1 cellular context compared by ENCODE assay signal in genomic region chrX:47560831-47561652, GRCh38.
A peak's percentile ranks its signal among the peaks of the same experiment; 100 is the strongest.
TF ChIP-seq lines count a peak whose summit lies in the region.

Gene ARAF, plus strand, starts transcription at chrX:47561205. Its CDS starts 1,763 bp downstream, at chrX:47562968.

TF ChIP-seq in K562, 482 proteins besides CTCF, POLR2A, EP300 and RAD21 (continued from another document and continues in another):
- no peak for TF ChIP-seq TSHZ1 (CRISPR knock-in tag; IDR thresholded peaks at IDR 0.05)
- TF ChIP-seq ZNF717 (CRISPR knock-in tag; IDR thresholded peaks at IDR 0.05), result no peak
- peak; percentile 87 for TF ChIP-seq SP1 (CRISPR knock-in tag; IDR thresholded peaks at IDR 0.05)
- no peak for TF ChIP-seq SMARCE1 (IDR thresholded peaks at IDR 0.05)
- no peak for TF ChIP-seq NR2F6 (CRISPR knock-in tag; IDR thresholded peaks at IDR 0.05)
- TF ChIP-seq ZNF263 (CRISPR knock-in tag; IDR thresholded peaks at IDR 0.05; ENCODE audit: borderline replicate concordance), result no peak
- TF ChIP-seq FUS (optimal IDR thresholded peaks at IDR 0.05; ENCODE audit: low read depth, low read length), result no peak
- no peak for TF ChIP-seq IFI16 (CRISPR knock-in tag; IDR thresholded peaks at IDR 0.05)
- TF ChIP-seq VEZF1 (CRISPR knock-in tag; IDR thresholded peaks at IDR 0.05), result peak; percentile 93
- TF ChIP-seq NBN (IDR thresholded peaks at IDR 0.05; ENCODE audit: low read depth), result 0 out of 2 replicates have a peak, but pooled peaks have one; percentile 16
- no peak for TF ChIP-seq NFE2 (IDR thresholded peaks at IDR 0.05; ENCODE audit: low read depth)
- TF ChIP-seq ZC3H8 (IDR thresholded peaks at IDR 0.05), result no peak
- no peak for TF ChIP-seq HMG20B (CRISPR knock-in tag; IDR thresholded peaks at IDR 0.05)
- TF ChIP-seq TEAD2 (tag; IDR thresholded peaks at IDR 0.05), result no peak
- no peak for TF ChIP-seq ZFP36 (IDR thresholded peaks at IDR 0.05; ENCODE audit: low read depth, low read length, partially characterized antibody)
- TF ChIP-seq CTCFL (IDR thresholded peaks at IDR 0.05; ENCODE audit: borderline replicate concordance, insufficient read depth, low read depth, low read length, poor library complexity, severe bottlenecking), result no peak
- TF ChIP-seq RNF219 (CRISPR knock-in tag; IDR thresholded peaks at IDR 0.05), result no peak
- no peak for TF ChIP-seq ZNF277 (CRISPR knock-in tag; IDR thresholded peaks at IDR 0.05; ENCODE audit: borderline replicate concordance)
- no peak for TF ChIP-seq SMAD2 (IDR thresholded peaks at IDR 0.05; ENCODE audit: low read depth, low read length)
- TF ChIP-seq CEBPZ (IDR thresholded peaks at IDR 0.05; ENCODE audit: borderline replicate concordance, low read depth, low read length), result no peak
- TF ChIP-seq ZNF174 (CRISPR knock-in tag; IDR thresholded peaks at IDR 0.05), result no peak
- TF ChIP-seq FOXK2 (conservative IDR thresholded peaks at IDR 0.05 in 1 of 2, IDR thresholded peaks at IDR 0.05 in 1 of 2; ENCODE audit: low read depth in 2 of 2), result peak; percentile 92 to 99
- no peak for TF ChIP-seq SRSF1 (IDR thresholded peaks at IDR 0.05; ENCODE audit: low read depth, low read length)
- TF ChIP-seq RHOXF2B (CRISPR knock-in tag; conservative IDR thresholded peaks at IDR 0.05), result no peak
- no peak for TF ChIP-seq ZNF239 (CRISPR knock-in tag; IDR thresholded peaks at IDR 0.05)
- peak; percentile 49; the same call in 1 of the 2 replicates for TF ChIP-seq TCF3 (CRISPR knock-in tag; IDR thresholded peaks at IDR 0.05)
- peak; percentile 94 for TF ChIP-seq ASH1L (IDR thresholded peaks at IDR 0.05; ENCODE audit: borderline replicate concordance, low read depth, partially characterized antibody)
- no peak for TF ChIP-seq MCM3 (IDR thresholded peaks at IDR 0.05)
- no peak for TF ChIP-seq ARID3B (CRISPR knock-in tag; IDR thresholded peaks at IDR 0.05; ENCODE audit: borderline replicate concordance)
- TF ChIP-seq GATAD2A (IDR thresholded peaks at IDR 0.05), result no peak
- TF ChIP-seq SIRT6 (IDR thresholded peaks at IDR 0.05; ENCODE audit: low read depth, low read length), result no peak
- peak; percentile 55; the same call in 1 of the 2 replicates for TF ChIP-seq RNF2 (IDR thresholded peaks at IDR 0.05)
- TF ChIP-seq ARID4B (CRISPR knock-in tag; IDR thresholded peaks at IDR 0.05), result 0 out of 2 replicates have a peak, but pooled peaks have one; percentile 33
- no peak for TF ChIP-seq CREB5 (CRISPR knock-in tag; IDR thresholded peaks at IDR 0.05)
- no peak for TF ChIP-seq FOXM1 (IDR thresholded peaks at IDR 0.05; ENCODE audit: low read depth)
- TF ChIP-seq FOXM1 (CRISPR knock-in tag; IDR thresholded peaks at IDR 0.05; ENCODE audit: low read depth), result no peak
- no peak for TF ChIP-seq ZBTB17 (CRISPR knock-in tag; IDR thresholded peaks at IDR 0.05)
- TF ChIP-seq SIN3A (IDR thresholded peaks at IDR 0.05; ENCODE audit: borderline replicate concordance in 2 of 2, control insufficient read depth in 1 of 2, low read depth in 2 of 2, low read length in 2 of 2), result peak in 1 of 2 experiments; percentile 25; a peak in 1 of 4 replicates
- no peak for TF ChIP-seq ZNF408 (CRISPR knock-in tag; IDR thresholded peaks at IDR 0.05; ENCODE audit: low read depth)
